28 cellular contexts compared by ENCODE assay signal in genomic region chr5:31990296-31990695, GRCh38.
A peak's percentile ranks its signal among the peaks of the same experiment; 100 is the strongest.
DNase-seq lines count a peak whose midpoint lies in the region; ATAC-seq and TF ChIP-seq lines count a peak whose summit lies in the region.
"Had no signal": no experiment of that assay in that cellular context is flagged by ENCODE, and none has a peak within 500 bp of the region (broad histone marks: within the 10 kb centered on the region; RNA-seq: fewer than 3 reads in every experiment).

No MANE protein-coding gene starts in this region.

- H3K18ac ChIP-seq in neuronal stem cell (ENCODE audit: low read length) = no peak overlapping the region

- no peak overlapping the region for H2BK12ac ChIP-seq in neuronal stem cell (ENCODE audit: low read length)

- H3K23ac ChIP-seq in neuronal stem cell (ENCODE audit: low read depth, low read length, poor library complexity) = no peak overlapping the region

- no peak overlapping the region for H2BK120ac ChIP-seq in neuronal stem cell (ENCODE audit: low read depth, low read length)

- H3K14ac ChIP-seq in neuronal stem cell (ENCODE audit: low read length) = no peak overlapping the region

- no peak for ATAC-seq in HG03097 (IDR thresholded peaks at IDR 0.05; ENCODE audit: low FRiP score, unreplicated experiment)
- ATAC-seq: activated T-cell treated with anti-CD3 and anti-CD28 coated beads, Interleukin-2, amount 50 U/mL, for 72 hours; gastrocnemius medialis; GM12878; lower lobe of right lung; stimulated activated naive CD8-positive, alpha-beta T cell treated with anti-CD3 and anti-CD28 coated beads, Interleukin-15, amount 100 ng/mL, for 72 hours; T-helper 17 cell had no signal

- TF ChIP-seq CTCF in VCaP (conservative IDR thresholded peaks at IDR 0.05) (no peak), osteoblast (IDR thresholded peaks at IDR 0.05; ENCODE audit: extremely low read depth, low read depth, low read length) (no peak)

- H2AFZ ChIP-seq in neuronal stem cell (ENCODE audit: low read length) (no peak overlapping the region), osteoblast (ENCODE audit: low read length) (no peak overlapping the region)

- H4K20me1 ChIP-seq in osteoblast (ENCODE audit: insufficient read depth, low read length) = no peaks in the 10 kb centered on the region

- H4K8ac ChIP-seq in neuronal stem cell (ENCODE audit: low read depth, low read length) = no peak overlapping the region

- H2BK5ac ChIP-seq in neuronal stem cell (ENCODE audit: low read length) = no peak overlapping the region

- DNase-seq in DMS 273 (lab: John Stamatoyannopoulos, UW; ENCODE audit: unreplicated experiment) (peak; percentile 58), DMS 273 treated with DMSO at 0.1 percent for 48 hours (lab: John Stamatoyannopoulos, UW) (no peak), fibroblast of peridontal ligament (ENCODE audit: extremely low read depth) (peak; percentile 19), neuronal stem cell (ENCODE audit: low spot score) (no peak), osteoblast (ENCODE audit: insufficient read length, low spot score, missing footprints) (no peak)
- DNase-seq: activated CD4-positive, alpha-beta T cell treated with anti-CD3 and anti-CD28 coated beads for 4 hours; activated naive CD4-positive, alpha-beta T cell treated with anti-CD3 and anti-CD28 coated beads, Interleukin-2, amount 10 ng/mL, durations not matched to agents 7 days and 5 days; activated T-cell treated with anti-CD3 and anti-CD28 coated beads, Interleukin-2, amount 50 U/mL, for 72 hours; anterior cingulate cortex; CD8-positive, alpha-beta memory T cell; DMS79 treated with DMSO at 0.1 percent for 48 hours; gastrocnemius medialis; Karpas-422; lower lobe of right lung; NCI-H1694; NCI-H2171; NCI-H526; RPMI8226; sigmoid colon; SK-N-SH; stimulated activated naive CD8-positive, alpha-beta T cell treated with anti-CD3 and anti-CD28 coated beads, Interleukin-15, amount 100 ng/mL, for 72 hours; T-helper 17 cell; tibial artery had no signal

- H3K36me3 ChIP-seq in subcutaneous abdominal adipose tissue (ENCODE audit: control insufficient read depth in 5 of 5, insufficient read depth in 5 of 5, low read length in 5 of 5) (peaks cover 0 to 11% (median 8%) of the 10 kb centered on the region in 5 donors), neuronal stem cell (replicated peaks in 1 of 2; ENCODE audit: control insufficient read depth in 2 of 2, insufficient read depth in 2 of 2, low read length in 2 of 2) (no peaks in the 10 kb centered on the region), osteoblast (ENCODE audit: insufficient read depth, low read length) (no peaks in the 10 kb centered on the region)
- H3K36me3 ChIP-seq: gastrocnemius medialis, lower lobe of right lung, sigmoid colon had no signal

- peak overlapping the region in 3 of 5 donors; percentile 24 to 63 (median 26) for H3K9ac ChIP-seq in subcutaneous abdominal adipose tissue (ENCODE audit: low read length in 5 of 5)
- H3K9ac ChIP-seq in neuronal stem cell (ENCODE audit: low read depth, low read length, poor library complexity) = no peak overlapping the region
- H3K9ac ChIP-seq: SK-N-SH had no signal

- H3K27me3 ChIP-seq in subcutaneous abdominal adipose tissue (ENCODE audit: control insufficient read depth in 5 of 5, insufficient read depth in 4 of 5, low read length in 5 of 5) (no peaks in the 10 kb centered on the region), neuronal stem cell (ENCODE audit: control insufficient read depth in 3 of 3, insufficient read depth in 3 of 3, low read depth in 1 of 3, low read length in 3 of 3) (no peaks in the 10 kb centered on the region), osteoblast (ENCODE audit: insufficient read depth, low read length) (no peaks in the 10 kb centered on the region)
- H3K27me3 ChIP-seq: gastrocnemius medialis, sigmoid colon, tibial artery had no signal

- no peak overlapping the region for H3K4ac ChIP-seq in neuronal stem cell (ENCODE audit: low read length)

- H3K4me1 ChIP-seq in subcutaneous abdominal adipose tissue (ENCODE audit: control insufficient read depth in 5 of 5, insufficient read depth in 5 of 5, low read length in 5 of 5) = peaks cover 11 to 52% (median 36%) of the 10 kb centered on the region in 5 donors
- peaks cover 0 to 1% of the 10 kb centered on the region in 2 donors for H3K4me1 ChIP-seq in neuronal stem cell (ENCODE audit: control insufficient read depth in 2 of 2, insufficient read depth in 1 of 2, low read depth in 1 of 2, low read length in 2 of 2)
- peaks cover 38% of the 10 kb centered on the region for H3K4me1 ChIP-seq in osteoblast (ENCODE audit: insufficient read depth, low read length)
- H3K4me1 ChIP-seq: gastrocnemius medialis, lower lobe of right lung had no signal

- H3K4me2 ChIP-seq in neuronal stem cell (ENCODE audit: insufficient read depth, low read length, poor library complexity, severe bottlenecking) (no peak overlapping the region), osteoblast (ENCODE audit: insufficient read depth, low read length) (no peak overlapping the region)
- H3K4me2 ChIP-seq: SK-N-SH had no signal

- H2BK15ac ChIP-seq in neuronal stem cell (ENCODE audit: low read length) = no peak overlapping the region

- no peak overlapping the region for H4K91ac ChIP-seq in neuronal stem cell (ENCODE audit: low read depth, low read length, poor library complexity)

- no peaks in the 10 kb centered on the region for H3K79me2 ChIP-seq in osteoblast (ENCODE audit: insufficient read depth, low read length)

- no peaks in the 10 kb centered on the region for H3K79me1 ChIP-seq in neuronal stem cell (ENCODE audit: low read depth, low read length)

- H3K9me3 ChIP-seq in subcutaneous abdominal adipose tissue (ENCODE audit: control insufficient read depth in 5 of 5, low read length in 5 of 5) (peaks cover 0 to 3% (median 0%) of the 10 kb centered on the region in 5 donors), neuronal stem cell (replicated peaks in 1 of 2; ENCODE audit: control insufficient read depth in 2 of 2, insufficient read depth in 1 of 2, low read depth in 1 of 2, low read length in 2 of 2) (peaks cover 2 to 4% of the 10 kb centered on the region in 2 donors), osteoblast (ENCODE audit: low read depth, low read length) (no peaks in the 10 kb centered on the region)
- H3K9me3 ChIP-seq: gastrocnemius medialis, lower lobe of right lung, sigmoid colon, SK-N-SH, tibial artery had no signal

- H2AK5ac ChIP-seq in neuronal stem cell (ENCODE audit: low read depth, low read length) = no peak overlapping the region

- peak overlapping the region; percentile 47 for H3K27ac ChIP-seq in VCaP
- H3K27ac ChIP-seq in subcutaneous abdominal adipose tissue (ENCODE audit: low read depth, low read length) = peak overlapping the region; percentile 93
- no peak overlapping the region for H3K27ac ChIP-seq in neuronal stem cell (replicated peaks; ENCODE audit: low read length)
- H3K27ac ChIP-seq in osteoblast (ENCODE audit: low read depth, low read length) = no peak overlapping the region
- H3K27ac ChIP-seq: 22Rv1, gastrocnemius medialis, lower lobe of right lung, sigmoid colon, tibial artery had no signal

- H3K4me3 ChIP-seq in subcutaneous abdominal adipose tissue (ENCODE audit: low read depth in 1 of 5, low read length in 5 of 5) = no peak overlapping the region
- no peak overlapping the region for H3K4me3 ChIP-seq in neuronal stem cell (ENCODE audit: low read length in 2 of 2)
- H3K4me3 ChIP-seq in osteoblast (ENCODE audit: insufficient read depth, low read length) = no peak overlapping the region
- H3K4me3 ChIP-seq: gastrocnemius medialis, GM12878, lower lobe of right lung, sigmoid colon, tibial artery had no signal

- no CpG with 5 or more reads among the region's 4 CpGs for WGBS in neuronal stem cell (ENCODE audit: extremely low coverage in 2 of 2, insufficient read length in 2 of 2, insufficient replicate concordance in 1 of 2), 2 donors

Comparison
In these comparisons a context has a peak if more than half of its experiments do, and no peak if none do; other contexts are left out.
1. DNase-seq: peak in DMS 273 (single experiment) and fibroblast of peridontal ligament (single experiment); none in DMS 273 treated with DMSO at 0.1 percent for 48 hours (single experiment), neuronal stem cell (single experiment) and osteoblast (single experiment).
2. H3K27ac ChIP-seq: peak in VCaP (single experiment) and subcutaneous abdominal adipose tissue (single experiment); none in neuronal stem cell (single experiment) and osteoblast (single experiment).